In the genomic region with DNA sequence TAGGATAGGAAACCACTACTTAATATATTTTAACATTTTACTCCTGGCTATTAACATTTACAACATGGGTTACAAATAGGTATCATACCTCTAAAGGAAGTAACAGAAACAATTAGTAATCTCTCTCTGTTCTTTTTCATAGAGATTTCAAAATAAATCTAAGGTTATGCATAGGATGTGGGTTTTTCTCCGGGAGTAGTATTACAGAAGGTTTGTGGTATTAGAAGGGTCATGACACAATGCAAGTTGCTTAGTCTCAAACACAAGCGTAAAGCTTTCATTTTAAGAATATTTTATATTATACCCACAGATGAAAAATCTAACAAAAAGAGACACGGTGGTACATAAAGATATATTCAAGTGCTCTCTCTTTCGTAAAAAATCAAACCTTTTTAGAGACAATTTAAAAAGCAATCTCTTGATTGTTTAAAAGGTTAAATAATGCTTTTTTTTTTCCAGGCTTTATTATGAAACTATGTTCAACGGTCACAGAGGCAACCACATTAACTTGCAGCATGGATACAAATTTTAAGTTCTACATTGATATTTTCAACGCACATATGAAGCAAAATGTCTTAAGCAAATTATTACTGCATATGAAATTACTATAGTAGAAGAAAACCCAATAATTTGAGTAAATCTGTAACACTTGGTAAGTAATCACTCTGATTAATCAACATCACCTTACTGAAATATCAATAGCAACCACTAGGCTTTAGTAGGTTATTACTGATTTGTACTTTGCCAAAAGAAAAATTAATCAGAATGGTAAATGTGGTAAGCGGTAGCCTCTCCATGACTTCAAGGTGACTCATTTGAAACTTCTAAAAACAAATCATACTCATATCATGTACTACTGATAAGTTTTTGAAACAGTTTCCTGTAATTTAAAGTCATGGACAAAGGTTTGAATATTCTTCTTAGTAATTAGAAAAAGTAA, we compare ENCODE assay signal across 8 cellular contexts.
DNase-seq lines count a peak whose midpoint lies in the region; ATAC-seq and TF ChIP-seq lines count a peak whose summit lies in the region.

No MANE protein-coding gene starts in this region.

- H3K4me2 ChIP-seq in osteoblast (ENCODE audit: insufficient read depth, low read length): peak overlapping the region; percentile 71

- H3K4me3 ChIP-seq in osteoblast (ENCODE audit: insufficient read depth, low read length): peak overlapping the region; percentile 31
- H3K4me3 ChIP-seq in body of pancreas: no peak overlapping the region
- no peak overlapping the region for H3K4me3 ChIP-seq in left ventricle myocardium inferior

- H4K20me1 ChIP-seq in osteoblast (ENCODE audit: insufficient read depth, low read length): no peaks in the 10 kb centered on the region

- peaks cover 25 to 29% of the 10 kb centered on the region in 2 donors for H3K36me3 Mint-ChIP-seq in CD14-positive monocyte
- peaks cover 3 to 23% of the 10 kb centered on the region in 2 donors for H3K36me3 Mint-ChIP-seq in activated naive CD4-positive, alpha-beta T cell treated with anti-CD3 and anti-CD28 coated beads, Interleukin-2, amount 50 U/mL, for 72 hours

- intact Hi-C loops in CD14-positive monocyte (cut with micrococcal nuclease) (no loop called here), body of pancreas (cut with DNase I) (no loop called here), left ventricle myocardium inferior (cut with micrococcal nuclease) (no loop called here)

- TF ChIP-seq CTCF in CD14-positive monocyte (IDR thresholded peaks at IDR 0.05): no peak
- no peak for TF ChIP-seq CTCF in osteoblast (IDR thresholded peaks at IDR 0.05; ENCODE audit: extremely low read depth, low read depth, low read length)
- TF ChIP-seq CTCF in body of pancreas (IDR thresholded peaks at IDR 0.05): no peak
- TF ChIP-seq CTCF in left ventricle myocardium inferior (IDR thresholded peaks at IDR 0.05; ENCODE audit: borderline replicate concordance): no peak

- no peak overlapping the region for H2AFZ ChIP-seq in osteoblast (ENCODE audit: low read length)

- H3K9me3 ChIP-seq in osteoblast (ENCODE audit: low read depth, low read length) (no peaks in the 10 kb centered on the region), body of pancreas (no peaks in the 10 kb centered on the region), left ventricle myocardium inferior (replicated peaks) (no peaks in the 10 kb centered on the region)

- ATAC-seq in GM19438 (IDR thresholded peaks at IDR 0.05; ENCODE audit: low read depth, unreplicated experiment) (peak; percentile 73), HG03432 (IDR thresholded peaks at IDR 0.05; ENCODE audit: unreplicated experiment) (peak; percentile 90), body of pancreas (no peak)
- peak; percentile 74 to 80 for ATAC-seq in activated naive CD4-positive, alpha-beta T cell treated with anti-CD3 and anti-CD28 coated beads, Interleukin-2, amount 50 U/mL, for 72 hours

- H3K4me1 Mint-ChIP-seq in CD14-positive monocyte: peaks cover 32% of the 10 kb centered on the region

- H3K27me3 ChIP-seq in osteoblast (ENCODE audit: insufficient read depth, low read length) (no peaks in the 10 kb centered on the region), body of pancreas (no peaks in the 10 kb centered on the region), left ventricle myocardium inferior (ENCODE audit: low read depth) (no peaks in the 10 kb centered on the region)

- H3K79me2 ChIP-seq in osteoblast (ENCODE audit: insufficient read depth, low read length): no peaks in the 10 kb centered on the region

- WGBS in body of pancreas, 2 donors: 63 to 83% methylated on average over 7 of the region's 7 CpGs

- H3K4me1 ChIP-seq in osteoblast (ENCODE audit: insufficient read depth, low read length) (peaks cover 28% of the 10 kb centered on the region), body of pancreas (peaks cover 4% of the 10 kb centered on the region), left ventricle myocardium inferior (no peaks in the 10 kb centered on the region)

- TF ChIP-seq POLR2A in body of pancreas (IDR thresholded peaks at IDR 0.05): no peak

- no peak for DNase-seq in CD14-positive monocyte (ENCODE audit: low spot score)
- no peak for DNase-seq in activated naive CD4-positive, alpha-beta T cell treated with anti-CD3 and anti-CD28 coated beads, Interleukin-2, amount 50 U/mL, for 72 hours (ENCODE audit: low spot score in 2 of 2)
- peak; percentile 83 for DNase-seq in osteoblast (ENCODE audit: insufficient read length, low spot score, missing footprints)
- no peak for DNase-seq in body of pancreas
- DNase-seq in inferior parietal cortex (ENCODE audit: extremely low spot score): no peak
- DNase-seq in left ventricle myocardium inferior: no peak

- H3K27ac ChIP-seq in osteoblast (ENCODE audit: low read depth, low read length) (peak overlapping the region; percentile 55), body of pancreas (no peak overlapping the region), left ventricle myocardium inferior (replicated peaks) (no peak overlapping the region)

- H3K36me3 ChIP-seq in osteoblast (ENCODE audit: insufficient read depth, low read length): no peaks in the 10 kb centered on the region
- no peaks in the 10 kb centered on the region for H3K36me3 ChIP-seq in body of pancreas (replicated peaks in 1 of 2; ENCODE audit: insufficient read depth in 1 of 2, low read depth in 2 of 2)
- H3K36me3 ChIP-seq in left ventricle myocardium inferior: peaks cover 14% of the 10 kb centered on the region

- H3K27me3 Mint-ChIP-seq in CD14-positive monocyte (ENCODE audit: low read depth in 3 of 3): no peaks in the 10 kb centered on the region

- peaks cover 0 to 5% (median 0%) of the 10 kb centered on the region in 7 donors for H3K9me3 Mint-ChIP-seq in CD14-positive monocyte
- H3K9me3 Mint-ChIP-seq in activated naive CD4-positive, alpha-beta T cell treated with anti-CD3 and anti-CD28 coated beads, Interleukin-2, amount 50 U/mL, for 72 hours: peaks cover 9% of the 10 kb centered on the region in 2 donors

- H3K27ac Mint-ChIP-seq in CD14-positive monocyte: peak overlapping the region in 6 of 7 donors; percentile 30 to 71 (median 44)
- H3K27ac Mint-ChIP-seq in activated naive CD4-positive, alpha-beta T cell treated with anti-CD3 and anti-CD28 coated beads, Interleukin-2, amount 50 U/mL, for 72 hours: peak overlapping the region; percentile 94 to 96

- H3K4me3 Mint-ChIP-seq in CD14-positive monocyte: no peak overlapping the region
